18 cellular contexts compared by ENCODE assay signal in genomic region chr4:125762537-125762936, GRCh38.
DNase-seq lines count a peak whose midpoint lies in the region; ATAC-seq, FAIRE-seq and TF ChIP-seq lines count a peak whose summit lies in the region.
"Had no signal": no experiment of that assay in that cellular context is flagged by ENCODE, and none has a peak within 500 bp of the region (broad histone marks: within the 10 kb centered on the region; RNA-seq: fewer than 3 reads in every experiment).

No MANE protein-coding gene starts in this region.

- no peak for FAIRE-seq in GM12878 (lab: Jason Lieb, UNC)
- FAIRE-seq in HTR-8/SVneo (lab: Jason Lieb, UNC), result no peak
- FAIRE-seq: colon had no signal

- H3K27me3 ChIP-seq in GM12878 (replicated peaks in 1 of 2; ENCODE audit: control insufficient read depth in 2 of 2, insufficient read depth in 2 of 2, low read length in 1 of 2), result no peaks in the 10 kb centered on the region
- H3K27me3 ChIP-seq: adrenal gland, sigmoid colon had no signal

- H3K27ac Mint-ChIP-seq in neural crest cell (ENCODE audit: unreplicated experiment), result no peak overlapping the region
- H3K27ac Mint-ChIP-seq: activated CD8-positive, alpha-beta T cell treated with anti-CD3 and anti-CD28 coated beads, Interleukin-2, amount 10 ng/mL, durations not matched to agents 7 days and 5 days; activated T-helper 1 cell treated with anti-CD3 and anti-CD28 coated beads, Interleukin-12 subunit alpha, Interleukin-12 subunit beta, Interleukin-2, Interleukin-4 antibody, amounts not matched to agents 30 ng/mL and 10 ng/mL and 1 ng/mL, durations not matched to agents 14 hours and 24 hours and 36 hours had no signal

- no peaks in the 10 kb centered on the region for H3K9me3 Mint-ChIP-seq in neural crest cell
- H3K9me3 Mint-ChIP-seq: activated T-helper 1 cell treated with anti-CD3 and anti-CD28 coated beads, Interleukin-12 subunit alpha, Interleukin-12 subunit beta, Interleukin-2, Interleukin-4 antibody, amounts not matched to agents 30 ng/mL and 10 ng/mL and 1 ng/mL, durations not matched to agents 14 hours and 24 hours and 36 hours had no signal

- WGBS in GM12878 (ENCODE audit: insufficient coverage, insufficient replicate concordance, low lambda C conversion rate, missing lambda C conversion rate), result 59% methylated on average over 3 of the region's 3 CpGs

- no peaks in the 10 kb centered on the region for H3K4me1 ChIP-seq in GM12878 (ENCODE audit: control insufficient read depth, insufficient read depth, low read length)
- H3K4me1 ChIP-seq: adrenal gland had no signal

- intact Hi-C loops in GM12878 (cut with micrococcal nuclease; ENCODE audit: unreplicated experiment), result no loop called here

- no peak for TF ChIP-seq EP300 in GM12878 (IDR thresholded peaks at IDR 0.05; ENCODE audit: borderline replicate concordance in 1 of 2, control insufficient read depth in 1 of 2, low read depth in 2 of 2, low read length in 2 of 2)

- H3K9me3 ChIP-seq in GM12878 (replicated peaks; ENCODE audit: control insufficient read depth, insufficient read depth, low read length), result no peaks in the 10 kb centered on the region
- H3K9me3 ChIP-seq: adrenal gland, sigmoid colon had no signal

- POLR2A ChIA-PET in GM12878 (lab: Charles Lee), result interaction anchor here (1.0 kb wide), 1 partner anchor 8 kb away, joined by 3 read pairs; no protein-coding TSS in a partner anchor

- CTCF ChIA-PET in GM12878 (lab: Yijun Ruan, JAX), result interaction anchor here (0.7 to 1.4 kb wide), 3 partner anchors 8 to 40 kb away, joined by 3 to 5 read pairs (median 3); no protein-coding TSS in a partner anchor

- H2AFZ ChIP-seq in GM12878 (ENCODE audit: control insufficient read depth, low read depth, low read length), result no peak overlapping the region

- DNase-seq in LNCaP clone FGC (ENCODE audit: low read depth), result no peak
- no peak for DNase-seq in GM12878 (ENCODE audit: low read depth, low spot score)
- DNase-seq in neural crest cell (ENCODE audit: low read depth, low spot score), result no peak
- no peak for DNase-seq in SKM-1 (lab: John Stamatoyannopoulos, UW; ENCODE audit: unreplicated experiment)
- no peak for DNase-seq in HTR-8/SVneo (ENCODE audit: insufficient read length, low spot score)
- no peak for DNase-seq in NCI-H82 (lab: John Stamatoyannopoulos, UW)
- no peak for DNase-seq in dermis blood vessel endothelial cell
- DNase-seq: activated CD8-positive, alpha-beta T cell treated with anti-CD3 and anti-CD28 coated beads, Interleukin-2, amount 10 ng/mL, durations not matched to agents 7 days and 5 days; adrenal gland; GF-D8; midbrain; NCI-H1436; NCI-H345; sigmoid colon had no signal

- H3K4me1 Mint-ChIP-seq in neural crest cell, result no peaks in the 10 kb centered on the region

- H3K36me3 ChIP-seq in GM12878 (ENCODE audit: control insufficient read depth in 2 of 2, insufficient read depth in 2 of 2, low read length in 1 of 2), result no peaks in the 10 kb centered on the region
- H3K36me3 ChIP-seq: adrenal gland, sigmoid colon had no signal

- SMC1A ChIA-PET in GM12878 (lab: Charles Lee; ENCODE audit: uncharacterized antibody, unreplicated experiment), result interaction anchor here (0.9 to 1.9 kb wide), 6 partner anchors 9 to 77 kb away, joined by 3 to 6 read pairs (median 4); no protein-coding TSS in a partner anchor

- H3K4me2 ChIP-seq in GM12878 (ENCODE audit: control insufficient read depth, insufficient read depth), result no peak overlapping the region

- no peak overlapping the region for H3K4me3 Mint-ChIP-seq in neural crest cell
- H3K4me3 Mint-ChIP-seq: activated CD8-positive, alpha-beta T cell treated with anti-CD3 and anti-CD28 coated beads, Interleukin-2, amount 10 ng/mL, durations not matched to agents 7 days and 5 days; activated T-helper 1 cell treated with anti-CD3 and anti-CD28 coated beads, Interleukin-12 subunit alpha, Interleukin-12 subunit beta, Interleukin-2, Interleukin-4 antibody, amounts not matched to agents 30 ng/mL and 10 ng/mL and 1 ng/mL, durations not matched to agents 14 hours and 24 hours and 36 hours had no signal

- TF ChIP-seq RAD21 in GM12878 (IDR thresholded peaks at IDR 0.05; ENCODE audit: insufficient read depth, low read depth, low read length), result no peak

- H4K20me1 ChIP-seq in GM12878 (ENCODE audit: control insufficient read depth, insufficient read depth), result no peaks in the 10 kb centered on the region

- TF ChIP-seq CTCF in C4-2B (conservative IDR thresholded peaks at IDR 0.05) (peak; percentile 23), LNCaP clone FGC (IDR thresholded peaks at IDR 0.05; ENCODE audit: control insufficient read depth, extremely low read depth, insufficient read depth) (peak; percentile 5; the same call in 1 of the 2 replicates), GM12878 (IDR thresholded peaks at IDR 0.05 in 2 of 3, conservative IDR thresholded peaks at IDR 0.05 in 1 of 3; ENCODE audit: control insufficient read depth in 2 of 3, extremely low read depth in 1 of 3, insufficient read depth in 1 of 3, low read depth in 3 of 3, low read length in 3 of 3) (no peak), neural crest cell (conservative IDR thresholded peaks at IDR 0.05) (peak; percentile 21)

- no peak for TF ChIP-seq POLR2A in GM12878 (IDR thresholded peaks at IDR 0.05; ENCODE audit: low read depth, low read length)

- peak; percentile 33; the same call in 1 of the 3 replicates for ATAC-seq in GM12878
- ATAC-seq: activated CD8-positive, alpha-beta T cell treated with anti-CD3 and anti-CD28 coated beads, Interleukin-2, amount 10 ng/mL, durations not matched to agents 7 days and 5 days had no signal

- no peaks in the 10 kb centered on the region for H3K36me3 Mint-ChIP-seq in neural crest cell (ENCODE audit: low read depth)

- in situ Hi-C loops in GM12878 (cut with MboI), result no loop called here

- no peaks in the 10 kb centered on the region for H3K79me2 ChIP-seq in GM12878 (ENCODE audit: control insufficient read depth, insufficient read depth, low read length)

- H3K9ac ChIP-seq in GM12878 (ENCODE audit: control insufficient read depth, insufficient read depth, low read length), result no peak overlapping the region

- no TSS peak for BruUV-seq in GM12878 (replicated peaks; lab: Mats Ljungman, UMichigan)

- no peak overlapping the region for H3K4me3 ChIP-seq in LNCaP clone FGC (ENCODE audit: low read depth, low read length)
- no peak overlapping the region for H3K4me3 ChIP-seq in GM12878
- H3K4me3 ChIP-seq: adrenal gland, sigmoid colon had no signal

- RAD21 ChIA-PET in GM12878 (lab: Charles Lee; ENCODE audit: unreplicated experiment), result interaction anchor here (1.0 kb wide), 1 partner anchor 32 kb away, joined by 3 read pairs; no protein-coding TSS in a partner anchor

- no peak overlapping the region for H3K27ac ChIP-seq in C4-2B
- no peak overlapping the region for H3K27ac ChIP-seq in GM12878 (ENCODE audit: control insufficient read depth, insufficient read depth)
- H3K27ac ChIP-seq: adrenal gland, epithelial cell of prostate, sigmoid colon had no signal

- H3K27me3 Mint-ChIP-seq in neural crest cell (ENCODE audit: low read depth), result no peaks in the 10 kb centered on the region

TF ChIP-seq in GM12878, 131 proteins besides CTCF, POLR2A, EP300 and RAD21:
- TF ChIP-seq PML (IDR thresholded peaks at IDR 0.05; ENCODE audit: low read length) (no peak), FOXM1 (IDR thresholded peaks at IDR 0.05; ENCODE audit: low read depth, low read length) (no peak), HDGF (IDR thresholded peaks at IDR 0.05) (no peak), DPF2 (IDR thresholded peaks at IDR 0.05) (no peak), NR2F1 (conservative IDR thresholded peaks at IDR 0.05) (no peak), SMAD5 (IDR thresholded peaks at IDR 0.05; ENCODE audit: low read depth) (no peak), MYC (IDR thresholded peaks at IDR 0.05; ENCODE audit: insufficient read depth, insufficient read length, insufficient replicate concordance, low read length, severe bottlenecking) (no peak), TARDBP (IDR thresholded peaks at IDR 0.05; ENCODE audit: borderline replicate concordance) (no peak), KAT2A (conservative IDR thresholded peaks at IDR 0.05; ENCODE audit: control insufficient read depth, low read depth, low read length) (no peak), GATAD2B (conservative IDR thresholded peaks at IDR 0.05; ENCODE audit: low read depth) (no peak)

Comparison
In these comparisons a context has a peak if more than half of its experiments do, and no peak if none do; other contexts are left out.
1. CTCF ChIP-seq: peak in C4-2B (single experiment), LNCaP clone FGC (single experiment) and neural crest cell (single experiment); none in GM12878 (0 of 3).